ENCODE assay signal across 8 cellular contexts in genomic region chr12:121626087-121626852, GRCh38. TPM values are rescaled to one million over a fixed set of nuclear protein-coding genes. Genes with fewer than 3 reads are reported as not detected.
DNase-seq lines count a peak whose midpoint lies in the region; ATAC-seq and TF ChIP-seq lines count a peak whose summit lies in the region.

ORAI1 (plus strand) TSS chr12:121626530.

- H3K9me3 ChIP-seq in SK-N-MC (ENCODE audit: low read depth, low read length) (no peaks in the 10 kb centered on the region), gastroesophageal sphincter (no peaks in the 10 kb centered on the region), suprapubic skin (no peaks in the 10 kb centered on the region)

- peak within 1 kb of the TSS; percentile 97 for H3K4me3 Mint-ChIP-seq in activated naive CD4-positive, alpha-beta T cell treated with anti-CD3 and anti-CD28 coated beads, Interleukin-2, amount 10 ng/mL, durations not matched to agents 7 days and 5 days

- CTCF ChIA-PET in activated naive CD4-positive, alpha-beta T cell treated with anti-CD3 and anti-CD28 coated beads, Interleukin-2, amount 10 ng/mL, durations not matched to agents 7 days and 5 days (lab: Charles Lee): interaction anchor here (1.1 to 7.1 kb wide), 17 partner anchors 11 to 132 kb away, joined by 3 to 96 read pairs (median 6); partner anchors contain the start of gene MORN3

- H3K27ac ChIP-seq in SK-N-MC: peak within 1 kb of the TSS; percentile 68
- H3K27ac ChIP-seq in gastroesophageal sphincter: peak within 1 kb of the TSS; percentile 35 to 97 (median 94)
- peak within 1 kb of the TSS; percentile 94 for H3K27ac ChIP-seq in suprapubic skin

- peak; percentile 94 for ATAC-seq in gastroesophageal sphincter

- H3K9ac ChIP-seq in SK-N-MC (ENCODE audit: insufficient read length): peak within 1 kb of the TSS; percentile 70

- TF ChIP-seq EP300 in gastroesophageal sphincter (IDR thresholded peaks at IDR 0.05): no peak
- no peak for TF ChIP-seq EP300 in suprapubic skin (IDR thresholded peaks at IDR 0.05)

- peaks cover 35% of the 10 kb centered on the region for H3K36me3 Mint-ChIP-seq in activated naive CD4-positive, alpha-beta T cell treated with anti-CD3 and anti-CD28 coated beads, Interleukin-2, amount 10 ng/mL, durations not matched to agents 7 days and 5 days

- TF ChIP-seq CTCF in HFF-Myc (IDR thresholded peaks at IDR 0.05; ENCODE audit: low read depth, low read length, missing control alignments) (no peak), gastroesophageal sphincter (IDR thresholded peaks at IDR 0.05) (peak in 2 of 4 experiments; percentile 59), suprapubic skin (IDR thresholded peaks at IDR 0.05) (peak; percentile 27 to 33)

- H3K27me3 Mint-ChIP-seq in activated naive CD4-positive, alpha-beta T cell treated with anti-CD3 and anti-CD28 coated beads, Interleukin-2, amount 10 ng/mL, durations not matched to agents 7 days and 5 days: no peaks in the 10 kb centered on the region

- TF ChIP-seq POLR2A in gastroesophageal sphincter (IDR thresholded peaks at IDR 0.05) (peak; percentile 70 to 84), suprapubic skin (IDR thresholded peaks at IDR 0.05) (peak in 1 of 2 donors; percentile 64)

- DNase-seq in GM04504 (ENCODE audit: low read depth) (peak; percentile 89), HFF-Myc (ENCODE audit: extremely low read depth, low read depth) (peak; percentile 58), NCI-H1048 (lab: John Stamatoyannopoulos, UW) (peak; percentile 75), SK-N-MC (ENCODE audit: low read depth, low spot score) (no peak), nucleus accumbens (lab: John Stamatoyannopoulos, UW) (peak in 55 of 56 donors; percentile 44 to 98 (median 89)), suprapubic skin (ENCODE audit: low spot score in 2 of 2) (peak; percentile 97 to 98)
- peak; percentile 96 for DNase-seq in activated naive CD4-positive, alpha-beta T cell treated with anti-CD3 and anti-CD28 coated beads, Interleukin-2, amount 10 ng/mL, durations not matched to agents 7 days and 5 days

- peaks cover 45% of the 10 kb centered on the region for H3K4me1 Mint-ChIP-seq in activated naive CD4-positive, alpha-beta T cell treated with anti-CD3 and anti-CD28 coated beads, Interleukin-2, amount 10 ng/mL, durations not matched to agents 7 days and 5 days

- WGBS in gastroesophageal sphincter (ENCODE audit: low coverage in 1 of 2), 2 donors: 0% methylated on average over 2 of the region's 92 CpGs; no CpG with 5 or more reads in 1 of the 2 donors
- 2% methylated on average over 9 of the region's 92 CpGs for WGBS in suprapubic skin

- no peaks in the 10 kb centered on the region for H3K36me3 ChIP-seq in SK-N-MC (ENCODE audit: insufficient read depth, low read length)
- H3K36me3 ChIP-seq in gastroesophageal sphincter: no peaks in the 10 kb centered on the region
- no peaks in the 10 kb centered on the region for H3K36me3 ChIP-seq in suprapubic skin

- H3K4me1 ChIP-seq in gastroesophageal sphincter (peaks cover 0 to 59% (median 10%) of the 10 kb centered on the region in 3 donors), suprapubic skin (peaks cover 50% of the 10 kb centered on the region)

- H3K4me3 ChIP-seq in HFF-Myc (replicated peaks; ENCODE audit: low read depth, low read length): peak within 1 kb of the TSS; percentile 78
- peak within 1 kb of the TSS; percentile 87 for H3K4me3 ChIP-seq in SK-N-MC
- H3K4me3 ChIP-seq in gastroesophageal sphincter: peak within 1 kb of the TSS; percentile 49 to 79
- peak within 1 kb of the TSS; percentile 75 for H3K4me3 ChIP-seq in suprapubic skin

- H3K27ac Mint-ChIP-seq in activated naive CD4-positive, alpha-beta T cell treated with anti-CD3 and anti-CD28 coated beads, Interleukin-2, amount 10 ng/mL, durations not matched to agents 7 days and 5 days: peak within 1 kb of the TSS; percentile 96

- no peaks in the 10 kb centered on the region for H3K9me3 Mint-ChIP-seq in activated naive CD4-positive, alpha-beta T cell treated with anti-CD3 and anti-CD28 coated beads, Interleukin-2, amount 10 ng/mL, durations not matched to agents 7 days and 5 days

- H3K27me3 ChIP-seq in gastroesophageal sphincter (no peaks in the 10 kb centered on the region), suprapubic skin (no peaks in the 10 kb centered on the region)

RNA-seq across cellular contexts. Expression of gene ORAI1, which starts in this region (rescaled TPM):
- total RNA-seq in gastroesophageal sphincter (10 to 100 TPM in 3 of 4 donors, 1 to 10 TPM in 1; 8.7 to 15.5 (median 12.6) TPM), suprapubic skin (10 to 100 TPM; 56.5 to 81.4 (median 71.4) TPM)
